8 cellular contexts compared by ENCODE assay signal in genomic region chr4:94127707-94128328, GRCh38.
DNase-seq lines count a peak whose midpoint lies in the region; ATAC-seq and TF ChIP-seq lines count a peak whose summit lies in the region.

No MANE protein-coding gene starts in this region.

- TF ChIP-seq CTCF in cardiac muscle cell (IDR thresholded peaks at IDR 0.05; ENCODE audit: low read depth, low read length) (peak; percentile 59), endothelial cell (IDR thresholded peaks at IDR 0.05; ENCODE audit: unreplicated experiment) (peak; percentile 93), progenitor cell of endocrine pancreas (IDR thresholded peaks at IDR 0.05; ENCODE audit: unreplicated experiment) (peak; percentile 70)

- ATAC-seq in left ventricle myocardium superior (no peak), HG02678 (IDR thresholded peaks at IDR 0.05; ENCODE audit: unreplicated experiment) (peak; percentile 69)

- H3K4me3 ChIP-seq in cardiac muscle cell: no peak overlapping the region

- H3K36me3 ChIP-seq in cardiac muscle cell: no peaks in the 10 kb centered on the region

- H3K4me1 Mint-ChIP-seq in endothelial cell (ENCODE audit: unreplicated experiment): no peaks in the 10 kb centered on the region
- peaks cover 9% of the 10 kb centered on the region for H3K4me1 Mint-ChIP-seq in progenitor cell of endocrine pancreas (ENCODE audit: low read depth)

- H3K27me3 ChIP-seq in cardiac muscle cell: no peaks in the 10 kb centered on the region

- H3K27ac Mint-ChIP-seq in endothelial cell (ENCODE audit: unreplicated experiment) (no peak overlapping the region), progenitor cell of endocrine pancreas (no peak overlapping the region)

- H3K4me3 Mint-ChIP-seq in endothelial cell (ENCODE audit: unreplicated experiment) (no peak overlapping the region), progenitor cell of endocrine pancreas (ENCODE audit: low read depth) (no peak overlapping the region)

- no peak overlapping the region for H3K27ac ChIP-seq in cardiac muscle cell

- no peaks in the 10 kb centered on the region for H3K9me3 Mint-ChIP-seq in endothelial cell (ENCODE audit: unreplicated experiment)
- no peaks in the 10 kb centered on the region for H3K9me3 Mint-ChIP-seq in progenitor cell of endocrine pancreas (ENCODE audit: low read depth)

- no peaks in the 10 kb centered on the region for H3K4me1 ChIP-seq in cardiac muscle cell (ENCODE audit: low read depth)

- H3K36me3 Mint-ChIP-seq in endothelial cell (ENCODE audit: low read depth, unreplicated experiment) (no peaks in the 10 kb centered on the region), progenitor cell of endocrine pancreas (ENCODE audit: insufficient read depth) (no peaks in the 10 kb centered on the region)

- intact Hi-C loops in left ventricle myocardium superior (cut with micrococcal nuclease): loop anchor here (10.0 kb wide), 1 partner anchor 333 kb away; no protein-coding TSS in a partner anchor

- peak; percentile 46 to 54 for DNase-seq in cardiac muscle cell (ENCODE audit: low read depth in 1 of 2, low spot score in 1 of 2)
- DNase-seq in left ventricle myocardium superior: no peak
- peak; percentile 47 for DNase-seq in NCI-H460 (ENCODE audit: extremely low read depth, low read depth)
- DNase-seq in endothelial cell (ENCODE audit: low spot score): no peak
- no peak for DNase-seq in progenitor cell of endocrine pancreas (ENCODE audit: low spot score, unreplicated experiment)
- DNase-seq in amniotic stem cell (lab: John Stamatoyannopoulos, UW): no peak
- DNase-seq in activated CD4-positive, CD25-positive, alpha-beta regulatory T cell treated with anti-CD3 and anti-CD28 coated beads, Interleukin-2, amount 50 U/mL, for 72 hours: no peak

- H3K9me3 ChIP-seq in cardiac muscle cell (ENCODE audit: low read depth): no peaks in the 10 kb centered on the region

- no peaks in the 10 kb centered on the region for H3K27me3 Mint-ChIP-seq in endothelial cell (ENCODE audit: unreplicated experiment)
- H3K27me3 Mint-ChIP-seq in progenitor cell of endocrine pancreas: no peaks in the 10 kb centered on the region

Comparison
In these comparisons a context has a peak if more than half of its experiments do, and no peak if none do; other contexts are left out.
1. DNase-seq: peak in cardiac muscle cell (2 of 2) and NCI-H460 (single experiment); none in left ventricle myocardium superior (single experiment), endothelial cell (single experiment), progenitor cell of endocrine pancreas (single experiment), amniotic stem cell (single experiment) and activated CD4-positive, CD25-positive, alpha-beta regulatory T cell treated with anti-CD3 and anti-CD28 coated beads, Interleukin-2, amount 50 U/mL, for 72 hours (single experiment).
2. Peak in every context shown above with its lines, with median percentiles within 50 percentile points of each other: CTCF ChIP-seq.